Comparison of ENCODE assay signal across 3 cellular contexts in the genomic region with DNA sequence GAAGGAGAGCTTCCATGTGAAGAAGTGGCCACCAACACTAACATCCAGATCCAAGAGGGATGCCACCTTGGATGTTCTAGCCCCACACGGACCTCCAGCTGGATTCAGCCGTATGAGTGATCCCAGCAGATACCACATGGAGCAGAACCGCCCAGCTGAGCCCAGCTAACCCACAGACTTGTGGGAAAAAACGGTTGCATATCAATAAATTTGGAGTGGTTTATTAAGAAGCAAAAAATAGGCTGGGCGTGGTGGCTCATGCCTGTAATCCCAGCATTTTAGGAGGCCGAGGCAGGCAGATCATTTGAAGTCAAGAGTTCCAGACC.
TF ChIP-seq lines count a peak whose summit lies in the region.

No MANE protein-coding gene starts in this region.

TF ChIP-seq in IMR-90, 13 proteins besides CTCF, POLR2A, EP300 and RAD21:
- TF ChIP-seq MAFK (IDR thresholded peaks at IDR 0.05; ENCODE audit: low read depth, low read length) (no peak), CEBPB (IDR thresholded peaks at IDR 0.05; ENCODE audit: low read depth, low read length) (no peak), CHD1 (IDR thresholded peaks at IDR 0.05; ENCODE audit: low read depth, low read length) (no peak), SMC3 (IDR thresholded peaks at IDR 0.05; ENCODE audit: low read depth, low read length) (no peak), MAZ (IDR thresholded peaks at IDR 0.05; ENCODE audit: borderline replicate concordance, low read depth, low read length) (no peak), NFE2L2 (IDR thresholded peaks at IDR 0.05; ENCODE audit: low read depth, low read length) (no peak), MXI1 (IDR thresholded peaks at IDR 0.05; ENCODE audit: borderline replicate concordance, low read depth, low read length) (no peak), RCOR1 (IDR thresholded peaks at IDR 0.05; ENCODE audit: insufficient replicate concordance, low read length) (no peak), RFX5 (IDR thresholded peaks at IDR 0.05; ENCODE audit: low read depth, low read length) (no peak), BHLHE40 (IDR thresholded peaks at IDR 0.05; ENCODE audit: low read depth, low read length) (no peak), FOS (IDR thresholded peaks at IDR 0.05; ENCODE audit: low read depth, low read length) (no peak)
- TF ChIP-seq, protein P1, sequence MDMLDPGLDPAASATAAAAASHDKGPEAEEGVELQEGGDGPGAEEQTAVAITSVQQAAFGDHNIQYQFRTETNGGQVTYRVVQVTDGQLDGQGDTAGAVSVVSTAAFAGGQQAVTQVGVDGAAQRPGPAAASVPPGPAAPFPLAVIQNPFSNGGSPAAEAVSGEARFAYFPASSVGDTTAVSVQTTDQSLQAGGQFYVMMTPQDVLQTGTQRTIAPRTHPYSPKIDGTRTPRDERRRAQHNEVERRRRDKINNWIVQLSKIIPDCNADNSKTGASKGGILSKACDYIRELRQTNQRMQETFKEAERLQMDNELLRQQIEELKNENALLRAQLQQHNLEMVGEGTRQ (IDR thresholded peaks at IDR 0.05; ENCODE audit: low read depth, low read length), result no peak
- TF ChIP-seq, protein P2, sequence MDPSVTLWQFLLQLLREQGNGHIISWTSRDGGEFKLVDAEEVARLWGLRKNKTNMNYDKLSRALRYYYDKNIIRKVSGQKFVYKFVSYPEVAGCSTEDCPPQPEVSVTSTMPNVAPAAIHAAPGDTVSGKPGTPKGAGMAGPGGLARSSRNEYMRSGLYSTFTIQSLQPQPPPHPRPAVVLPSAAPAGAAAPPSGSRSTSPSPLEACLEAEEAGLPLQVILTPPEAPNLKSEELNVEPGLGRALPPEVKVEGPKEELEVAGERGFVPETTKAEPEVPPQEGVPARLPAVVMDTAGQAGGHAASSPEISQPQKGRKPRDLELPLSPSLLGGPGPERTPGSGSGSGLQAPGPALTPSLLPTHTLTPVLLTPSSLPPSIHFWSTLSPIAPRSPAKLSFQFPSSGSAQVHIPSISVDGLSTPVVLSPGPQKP (IDR thresholded peaks at IDR 0.05; ENCODE audit: borderline replicate concordance, low read depth, low read length), result no peak
TF ChIP-seq in IMR-90: peak in this region for 0.

TF ChIP-seq in H1, 55 proteins besides CTCF, POLR2A, EP300 and RAD21:
- TF ChIP-seq CTBP2 (IDR thresholded peaks at IDR 0.05; ENCODE audit: borderline replicate concordance, insufficient read depth, insufficient read length, low read length), result no peak
- no peak for TF ChIP-seq MAFK (IDR thresholded peaks at IDR 0.05; ENCODE audit: low read depth, low read length)
- no peak for TF ChIP-seq CHD1 (IDR thresholded peaks at IDR 0.05; ENCODE audit: low read depth, low read length)
- TF ChIP-seq, protein P3, sequence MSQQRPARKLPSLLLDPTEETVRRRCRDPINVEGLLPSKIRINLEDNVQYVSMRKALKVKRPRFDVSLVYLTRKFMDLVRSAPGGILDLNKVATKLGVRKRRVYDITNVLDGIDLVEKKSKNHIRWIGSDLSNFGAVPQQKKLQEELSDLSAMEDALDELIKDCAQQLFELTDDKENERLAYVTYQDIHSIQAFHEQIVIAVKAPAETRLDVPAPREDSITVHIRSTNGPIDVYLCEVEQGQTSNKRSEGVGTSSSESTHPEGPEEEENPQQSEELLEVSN (IDR thresholded peaks at IDR 0.05), result no peak
- no peak for TF ChIP-seq JUND (IDR thresholded peaks at IDR 0.05; ENCODE audit: low read length)
- TF ChIP-seq HDAC6 (IDR thresholded peaks at IDR 0.05; ENCODE audit: low read depth, low read length), result no peak
- TF ChIP-seq RNF2 (IDR thresholded peaks at IDR 0.05; ENCODE audit: borderline replicate concordance, low read depth, low read length, missing control alignments, poor library complexity, severe bottlenecking), result no peak
- no peak for TF ChIP-seq MAX (IDR thresholded peaks at IDR 0.05)
- no peak for TF ChIP-seq SUZ12 (IDR thresholded peaks at IDR 0.05; ENCODE audit: low read length)
- TF ChIP-seq SP1 (IDR thresholded peaks at IDR 0.05; ENCODE audit: low read depth, low read length), result no peak
- no peak for TF ChIP-seq EZH2 (IDR thresholded peaks at IDR 0.05; ENCODE audit: low read depth, low read length, severe bottlenecking)
- TF ChIP-seq GTF2F1 (IDR thresholded peaks at IDR 0.05; ENCODE audit: borderline replicate concordance, low read depth, low read length), result no peak
- no peak for TF ChIP-seq ATF3 (IDR thresholded peaks at IDR 0.05; ENCODE audit: insufficient read depth, low read depth, low read length)
- no peak for TF ChIP-seq TBP (IDR thresholded peaks at IDR 0.05; ENCODE audit: low read depth, low read length)
- no peak for TF ChIP-seq RFX5 (IDR thresholded peaks at IDR 0.05; ENCODE audit: borderline replicate concordance, low read depth, low read length)

TF ChIP-seq in liver, 16 proteins besides CTCF, POLR2A, EP300 and RAD21:
- no peak for TF ChIP-seq REST (IDR thresholded peaks at IDR 0.05)
- TF ChIP-seq HNF4A (conservative IDR thresholded peaks at IDR 0.05), result no peak
- no peak for TF ChIP-seq EGR1 (IDR thresholded peaks at IDR 0.05; ENCODE audit: low read depth in 2 of 2)
- TF ChIP-seq FOXA1 (IDR thresholded peaks at IDR 0.05), result no peak
